ENCODE assay signal across 1 cellular context in genomic region chr2:208183937-208184336, GRCh38.
TF ChIP-seq lines count a peak whose summit lies in the region.

No MANE protein-coding gene starts in this region.

TF ChIP-seq in K562, 482 proteins besides CTCF, POLR2A, EP300 and RAD21:
- TF ChIP-seq VEZF1 (CRISPR knock-in tag; IDR thresholded peaks at IDR 0.05) = peak; percentile 22; the same call in 1 of the 2 replicates
- TF ChIP-seq ZBTB2 (IDR thresholded peaks at IDR 0.05) = no peak
- no peak for TF ChIP-seq MCM5 (IDR thresholded peaks at IDR 0.05; ENCODE audit: low read depth)
- no peak for TF ChIP-seq RFX5 (IDR thresholded peaks at IDR 0.05; ENCODE audit: low read depth, low read length)
